ENCODE assay signal across 8 cellular contexts in genomic region chr1:37478890-37479254, GRCh38. TPM values are rescaled to one million over a fixed set of nuclear protein-coding genes. Genes with fewer than 3 reads are reported as not detected.
DNase-seq lines count a peak whose midpoint lies in the region; ATAC-seq and TF ChIP-seq lines count a peak whose summit lies in the region.

No MANE protein-coding gene starts in this region.

- no peaks in the 10 kb centered on the region for H3K27me3 Mint-ChIP-seq in activated CD8-positive, alpha-beta T cell treated with anti-CD3 and anti-CD28 coated beads for 36 hours
- H3K27me3 Mint-ChIP-seq in stimulated activated naive CD8-positive, alpha-beta T cell treated with anti-CD3 and anti-CD28 coated beads, Interleukin-15, amount 100 ng/mL, for 72 hours = no peaks in the 10 kb centered on the region

- H3K4me1 ChIP-seq in left ventricle myocardium inferior (peaks cover 68% of the 10 kb centered on the region), hepatocyte (ENCODE audit: insufficient read depth) (peaks cover 35% of the 10 kb centered on the region)

- H3K27ac ChIP-seq in left ventricle myocardium inferior (replicated peaks) = peak overlapping the region; percentile 91
- H3K27ac ChIP-seq in hepatocyte = peak overlapping the region; percentile 99

- H3K4me3 ChIP-seq in left ventricle myocardium inferior (peak overlapping the region; percentile 83), hepatocyte (no peak overlapping the region)

- H4K20me1 ChIP-seq in hepatocyte (ENCODE audit: insufficient read depth, poor library complexity, severe bottlenecking) = no peaks in the 10 kb centered on the region

- peaks cover 52% of the 10 kb centered on the region for H3K79me2 ChIP-seq in hepatocyte

- POLR2A ChIA-PET in activated CD8-positive, alpha-beta T cell treated with anti-CD3 and anti-CD28 coated beads for 36 hours (lab: Charles Lee) = interaction anchor here (0.7 to 9.3 kb wide), 18 partner anchors 8 to 1015 kb away, joined by 3 to 52 read pairs (median 5); partner anchors contain the start of gene MEAF6

- peaks cover 77% of the 10 kb centered on the region for H3K36me3 Mint-ChIP-seq in activated CD8-positive, alpha-beta T cell treated with anti-CD3 and anti-CD28 coated beads for 36 hours (ENCODE audit: low read depth)

- peak overlapping the region; percentile 95 for H3K4me2 ChIP-seq in hepatocyte

- intact Hi-C loops in left ventricle myocardium inferior (cut with micrococcal nuclease) = no loop called here
- intact Hi-C loops in left cardiac atrium (cut with DNase I) = no loop called here
- intact Hi-C loops in activated CD8-positive, alpha-beta T cell treated with anti-CD3 and anti-CD28 coated beads for 36 hours (cut with micrococcal nuclease) = no loop called here

- H3K27me3 ChIP-seq in left ventricle myocardium inferior (ENCODE audit: low read depth) (no peaks in the 10 kb centered on the region), hepatocyte (no peaks in the 10 kb centered on the region)

- H3K27ac Mint-ChIP-seq in activated CD8-positive, alpha-beta T cell treated with anti-CD3 and anti-CD28 coated beads for 36 hours = peak overlapping the region; percentile 99
- H3K27ac Mint-ChIP-seq in stimulated activated naive CD8-positive, alpha-beta T cell treated with anti-CD3 and anti-CD28 coated beads, Interleukin-15, amount 100 ng/mL, for 72 hours = peak overlapping the region; percentile 95 to 97

- ATAC-seq in left cardiac atrium = no peak
- peak; percentile 5 for ATAC-seq in activated CD8-positive, alpha-beta T cell treated with anti-CD3 and anti-CD28 coated beads for 36 hours
- ATAC-seq in stimulated activated naive CD8-positive, alpha-beta T cell treated with anti-CD3 and anti-CD28 coated beads, Interleukin-15, amount 100 ng/mL, for 72 hours = peak; percentile 37
- ATAC-seq in GM19328 (IDR thresholded peaks at IDR 0.05; ENCODE audit: unreplicated experiment) = no peak
- no peak for ATAC-seq in HG02840 (IDR thresholded peaks at IDR 0.05; ENCODE audit: low FRiP score, unreplicated experiment)

- H3K9me3 ChIP-seq in left ventricle myocardium inferior (replicated peaks) = no peaks in the 10 kb centered on the region
- no peaks in the 10 kb centered on the region for H3K9me3 ChIP-seq in hepatocyte (ENCODE audit: low read depth)

- TF ChIP-seq CTCF in left ventricle myocardium inferior (IDR thresholded peaks at IDR 0.05; ENCODE audit: borderline replicate concordance) (no peak), hepatocyte (IDR thresholded peaks at IDR 0.05; ENCODE audit: poor library complexity) (no peak)
- TF ChIP-seq CTCF in activated CD8-positive, alpha-beta T cell treated with anti-CD3 and anti-CD28 coated beads for 36 hours (IDR thresholded peaks at IDR 0.05) = no peak

- H3K4me3 Mint-ChIP-seq in activated CD8-positive, alpha-beta T cell treated with anti-CD3 and anti-CD28 coated beads for 36 hours = peak overlapping the region; percentile 90
- peak overlapping the region; percentile 95 to 99 for H3K4me3 Mint-ChIP-seq in stimulated activated naive CD8-positive, alpha-beta T cell treated with anti-CD3 and anti-CD28 coated beads, Interleukin-15, amount 100 ng/mL, for 72 hours

- H3K9me2 ChIP-seq in hepatocyte (replicated peaks; ENCODE audit: insufficient read depth) = no peaks in the 10 kb centered on the region

- no peak for DNase-seq in left ventricle myocardium inferior
- DNase-seq in left cardiac atrium = no peak
- DNase-seq in activated CD8-positive, alpha-beta T cell treated with anti-CD3 and anti-CD28 coated beads for 36 hours = peak; percentile 72
- no peak for DNase-seq in hepatocyte (ENCODE audit: low spot score)
- DNase-seq in stimulated activated naive CD8-positive, alpha-beta T cell treated with anti-CD3 and anti-CD28 coated beads, Interleukin-15, amount 100 ng/mL, for 72 hours = peak; percentile 54 to 70
- no peak for DNase-seq in COLO829 (ENCODE audit: low spot score)

- CTCF ChIA-PET in activated CD8-positive, alpha-beta T cell treated with anti-CD3 and anti-CD28 coated beads for 36 hours (lab: Charles Lee) = interaction anchor here (0.6 to 8.9 kb wide), 11 partner anchors 9 to 530 kb away, joined by 3 to 89 read pairs (median 3); partner anchors contain the start of genes MEAF6 and SNIP1

- H3K36me3 ChIP-seq in left ventricle myocardium inferior = peaks cover 60% of the 10 kb centered on the region
- no peaks in the 10 kb centered on the region for H3K36me3 ChIP-seq in hepatocyte (replicated peaks; ENCODE audit: insufficient read depth, low read depth)

- no peaks in the 10 kb centered on the region for H3K9me3 Mint-ChIP-seq in activated CD8-positive, alpha-beta T cell treated with anti-CD3 and anti-CD28 coated beads for 36 hours
- H3K9me3 Mint-ChIP-seq in stimulated activated naive CD8-positive, alpha-beta T cell treated with anti-CD3 and anti-CD28 coated beads, Interleukin-15, amount 100 ng/mL, for 72 hours = no peaks in the 10 kb centered on the region

- H3K4me1 Mint-ChIP-seq in activated CD8-positive, alpha-beta T cell treated with anti-CD3 and anti-CD28 coated beads for 36 hours (ENCODE audit: low read depth) = peaks cover 27% of the 10 kb centered on the region
- H3K4me1 Mint-ChIP-seq in stimulated activated naive CD8-positive, alpha-beta T cell treated with anti-CD3 and anti-CD28 coated beads, Interleukin-15, amount 100 ng/mL, for 72 hours = peaks cover 53% of the 10 kb centered on the region

- WGBS in hepatocyte (ENCODE audit: low lambda C conversion rate, missing lambda C conversion rate) = 64% methylated on average over 3 of the region's 3 CpGs

- no peak overlapping the region for H2AFZ ChIP-seq in hepatocyte

RNA-seq across cellular contexts. Expression of gene ZC3H12A, which starts 4.5 kb away (rescaled TPM):
- 4.9 TPM for total RNA-seq in left ventricle myocardium inferior
- 10 to 100 TPM in 1 of 2 donors, 1 to 10 TPM in 1; 6.4 to 13.7 TPM for total RNA-seq in left cardiac atrium
- 10 to 100 TPM; 20.4 to 20.5 TPM for total RNA-seq in activated CD8-positive, alpha-beta T cell treated with anti-CD3 and anti-CD28 coated beads for 36 hours
- total RNA-seq in hepatocyte = 30.8 and 30.9 TPM in 2 replicates
- polyA plus RNA-seq in hepatocyte = 46.2 and 54.9 TPM in 2 replicates

RNA-seq across cellular contexts. Expression of gene MEAF6, which starts 35.7 kb away (rescaled TPM):
- total RNA-seq in left ventricle myocardium inferior = 34.1 TPM
- 10 to 100 TPM; 34.6 to 36.4 TPM for total RNA-seq in left cardiac atrium
- total RNA-seq in activated CD8-positive, alpha-beta T cell treated with anti-CD3 and anti-CD28 coated beads for 36 hours = 10 to 100 TPM; 74.0 to 76.3 TPM
- total RNA-seq in hepatocyte = 74.7 TPM in 2 replicates
- 46.5 and 62.8 TPM in 2 replicates for polyA plus RNA-seq in hepatocyte

Comparison
In these comparisons a context has a peak if more than half of its experiments do, and no peak if none do; other contexts are left out.
1. DNase-seq: peak in activated CD8-positive, alpha-beta T cell treated with anti-CD3 and anti-CD28 coated beads for 36 hours (single experiment) and stimulated activated naive CD8-positive, alpha-beta T cell treated with anti-CD3 and anti-CD28 coated beads, Interleukin-15, amount 100 ng/mL, for 72 hours (2 of 2); none in left ventricle myocardium inferior (single experiment), left cardiac atrium (single experiment), hepatocyte (single experiment) and COLO829 (single experiment).
2. ATAC-seq: peak in activated CD8-positive, alpha-beta T cell treated with anti-CD3 and anti-CD28 coated beads for 36 hours (single experiment) and stimulated activated naive CD8-positive, alpha-beta T cell treated with anti-CD3 and anti-CD28 coated beads, Interleukin-15, amount 100 ng/mL, for 72 hours (single experiment); none in left cardiac atrium (0 of 2), GM19328 (single experiment) and HG02840 (single experiment).